16 cellular contexts compared by ENCODE assay signal in genomic region chr3:10518506-10519150, GRCh38. TPM values are rescaled to one million over a fixed set of nuclear protein-coding genes. Genes with fewer than 3 reads are reported as not detected.
A peak's percentile ranks its signal among the peaks of the same experiment; 100 is the strongest.
DNase-seq lines count a peak whose midpoint lies in the region; ATAC-seq and TF ChIP-seq lines count a peak whose summit lies in the region.
"Had no signal": no experiment of that assay in that cellular context is flagged by ENCODE, and none has a peak within 500 bp of the region (broad histone marks: within the 10 kb centered on the region; RNA-seq: fewer than 3 reads in every experiment).

No MANE protein-coding gene starts in this region.

- H3K27ac ChIP-seq in SJSA1 (peak overlapping the region; percentile 53), heart right ventricle (peak overlapping the region in 3 of 10 donors; percentile 11 to 52 (median 15)), smooth muscle cell (ENCODE audit: low read depth) (peak overlapping the region; percentile 84)
- H3K27ac ChIP-seq: VCaP had no signal

- H3K36me3 ChIP-seq in SJSA1 (no peaks in the 10 kb centered on the region), heart right ventricle (no peaks in the 10 kb centered on the region), smooth muscle cell (ENCODE audit: low read depth) (no peaks in the 10 kb centered on the region)

- no peaks in the 10 kb centered on the region for H4K20me1 ChIP-seq in smooth muscle cell (ENCODE audit: low read depth)

- H3K4me2 ChIP-seq in smooth muscle cell: peak overlapping the region; percentile 20

- peak overlapping the region; percentile 45 for H3K9ac ChIP-seq in smooth muscle cell (ENCODE audit: low read depth)

- peaks cover 16% of the 10 kb centered on the region for H3K4me1 ChIP-seq in SJSA1 (replicated peaks)
- peaks cover 0 to 31% (median 7%) of the 10 kb centered on the region in 9 donors for H3K4me1 ChIP-seq in heart right ventricle
- no peaks in the 10 kb centered on the region for H3K4me1 ChIP-seq in smooth muscle cell (ENCODE audit: low read depth)

- TF ChIP-seq CTCF in heart right ventricle (IDR thresholded peaks at IDR 0.05) (no peak), smooth muscle cell (IDR thresholded peaks at IDR 0.05; ENCODE audit: borderline replicate concordance, insufficient read depth, poor library complexity, severe bottlenecking) (no peak)

- peak in 7 of 8 donors; percentile 38 to 83 (median 65) for ATAC-seq in heart right ventricle
- ATAC-seq: GM12878; stimulated activated naive CD8-positive, alpha-beta T cell treated with anti-CD3 and anti-CD28 coated beads, Interleukin-15, amount 100 ng/mL, for 72 hours had no signal

- intact Hi-C loops in heart right ventricle (cut with DNase I): no loop called here

- H3K9me3 ChIP-seq in SJSA1 (replicated peaks) (no peaks in the 10 kb centered on the region), heart right ventricle (no peaks in the 10 kb centered on the region), smooth muscle cell (replicated peaks; ENCODE audit: low read depth) (no peaks in the 10 kb centered on the region)

- no peak overlapping the region for H2AFZ ChIP-seq in smooth muscle cell (ENCODE audit: low read depth)

- H3K27me3 ChIP-seq in SJSA1 (replicated peaks) (no peaks in the 10 kb centered on the region), heart right ventricle (peaks cover 0 to 19% (median 3%) of the 10 kb centered on the region in 7 donors), smooth muscle cell (ENCODE audit: low read depth) (peaks cover 24% of the 10 kb centered on the region)

- WGBS in heart right ventricle, 2 donors: 45 to 48% methylated on average over 13 of the region's 13 CpGs
- WGBS in smooth muscle cell (ENCODE audit: low lambda C conversion rate): 56% methylated on average over 13 of the region's 13 CpGs

- H3K79me2 ChIP-seq in smooth muscle cell (ENCODE audit: low read depth): no peaks in the 10 kb centered on the region

- H3K4me3 ChIP-seq in SJSA1 (no peak overlapping the region), heart right ventricle (no peak overlapping the region), smooth muscle cell (no peak overlapping the region)
- H3K4me3 ChIP-seq: GM12878 had no signal

- no peaks in the 10 kb centered on the region for H3F3A ChIP-seq in smooth muscle cell (ENCODE audit: low read depth)

- peak; percentile 71 for DNase-seq in EL
- peak; percentile 63 to 67 for DNase-seq in SJSA1 (ENCODE audit: low read depth in 1 of 2, low spot score in 2 of 2)
- peak in 1 of 2 donors; percentile 27 for DNase-seq in heart right ventricle
- DNase-seq in smooth muscle cell (lab: John Stamatoyannopoulos, UW; ENCODE audit: unreplicated experiment): no peak
- DNase-seq in RKO (ENCODE audit: low spot score): no peak
- no peak for DNase-seq in NOMO-1 treated with dmso at 0.1 percent for 144 hours (lab: John Stamatoyannopoulos, UW; ENCODE audit: unreplicated experiment)
- DNase-seq in KG1 (lab: John Stamatoyannopoulos, UW): no peak
- DNase-seq in NCI-H1048 (lab: John Stamatoyannopoulos, UW): no peak
- DNase-seq: Calu3; effector CD4-positive, alpha-beta T cell; hypothalamus; NCI-H2081; RPMI8226 had no signal

RNA-seq across cellular contexts. Expression of gene ATP2B2, which starts 13.2 kb away (rescaled TPM):
- not detected in 2 replicates for total RNA-seq in SJSA1 (2014; rRNA removed; shearing (Covaris generic))
- total RNA-seq in heart right ventricle: under 1 TPM in 6 of 10 donors, not detected in 4; 0.05 to 0.30 (median 0.15) TPM
- polyA plus RNA-seq in heart right ventricle: under 1 TPM; under 0.01 to 0.07 TPM
- total RNA-seq in smooth muscle cell: not detected in 2 replicates
- not detected in 2 replicates for polyA plus RNA-seq in smooth muscle cell
- total RNA-seq: Calu3, GM12878 had no signal

Comparison
In these comparisons a context has a peak if more than half of its experiments do, and no peak if none do; other contexts are left out.
1. DNase-seq: peak in EL (single experiment) and SJSA1 (2 of 2); none in smooth muscle cell (single experiment), RKO (single experiment), NOMO-1 treated with dmso at 0.1 percent for 144 hours (single experiment), KG1 (single experiment) and NCI-H1048 (single experiment).